In the genomic region with DNA sequence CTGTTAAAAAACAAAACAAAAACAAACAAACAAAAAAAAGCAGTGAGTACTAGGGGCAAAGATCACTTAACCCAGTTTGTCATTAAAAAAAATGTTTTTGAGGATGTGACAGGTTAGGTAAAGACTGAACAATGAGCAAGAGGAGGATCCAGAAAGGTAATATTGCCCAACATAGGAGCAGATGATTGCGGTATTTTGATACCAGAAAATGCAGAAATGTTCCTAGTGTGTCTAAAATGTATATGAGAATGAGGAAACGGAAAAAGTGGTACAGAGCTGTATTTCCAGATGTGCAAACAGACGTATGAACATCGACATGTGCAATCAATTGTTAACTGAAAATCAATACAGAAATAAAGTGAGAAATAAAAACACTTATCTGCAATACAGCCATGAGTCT, we compare ENCODE assay signal across 19 cellular contexts. TPM values are rescaled to one million over a fixed set of nuclear protein-coding genes. Genes with fewer than 3 reads are reported as not detected.
"Had no signal": no experiment of that assay in that cellular context is flagged by ENCODE, and none has a peak within 500 bp of the region (broad histone marks: within the 10 kb centered on the region; RNA-seq: fewer than 3 reads in every experiment).

No MANE protein-coding gene starts in this region.

- H3K27me3 ChIP-seq: brain microvascular endothelial cell, foreskin keratinocyte, right atrium auricular region had no signal

- H3K27me3 Mint-ChIP-seq: stimulated activated naive CD8-positive, alpha-beta T cell treated with anti-CD3 and anti-CD28 coated beads, Interleukin-15, Interleukin-2, amounts not matched to agents 100 ng/mL and 50 ng/mL, for 24 hours had no signal

- H3K36me3 ChIP-seq: brain microvascular endothelial cell, right atrium auricular region, suprapubic skin had no signal

- DNase-seq: activated CD4-positive, alpha-beta T cell treated with anti-CD3 and anti-CD28 coated beads for 48 hours; activated CD8-positive, alpha-beta memory T cell treated with anti-CD3 and anti-CD28 coated beads, Interleukin-2, amount 50 U/mL, for 48 hours; anterior cingulate cortex; brain microvascular endothelial cell; effector memory CD4-positive, alpha-beta T cell; foreskin keratinocyte; kidney glomerular epithelial cell; left ventricle myocardium superior; occipital lobe; small intestine; trophoblast cell had no signal

- H3K4me3 Mint-ChIP-seq: activated naive CD8-positive, alpha-beta T cell treated with anti-CD3 and anti-CD28 coated beads, Interleukin-2, amount 10 ng/mL, durations not matched to agents 7 days and 5 days; central memory CD8-positive, alpha-beta T cell; nephron; stimulated activated naive CD8-positive, alpha-beta T cell treated with anti-CD3 and anti-CD28 coated beads, Interleukin-15, Interleukin-2, amounts not matched to agents 100 ng/mL and 50 ng/mL, for 24 hours had no signal

- H3K27ac ChIP-seq: brain microvascular endothelial cell, coronary artery, foreskin keratinocyte, right atrium auricular region, suprapubic skin had no signal

- H3K4me1 ChIP-seq: foreskin keratinocyte, right atrium auricular region, suprapubic skin had no signal

- H3K9me3 ChIP-seq: right atrium auricular region, suprapubic skin had no signal

- H3K9me3 Mint-ChIP-seq: activated naive CD8-positive, alpha-beta T cell treated with anti-CD3 and anti-CD28 coated beads, Interleukin-2, amount 10 ng/mL, durations not matched to agents 7 days and 5 days; central memory CD8-positive, alpha-beta T cell; stimulated activated naive CD8-positive, alpha-beta T cell treated with anti-CD3 and anti-CD28 coated beads, Interleukin-15, Interleukin-2, amounts not matched to agents 100 ng/mL and 50 ng/mL, for 24 hours had no signal

- H3K4me1 Mint-ChIP-seq: central memory CD8-positive, alpha-beta T cell; nephron had no signal

- H3K4me3 ChIP-seq: coronary artery, right atrium auricular region, suprapubic skin had no signal

- ATAC-seq: foreskin keratinocyte, left ventricle myocardium superior had no signal

- H3K36me3 Mint-ChIP-seq: activated naive CD8-positive, alpha-beta T cell treated with anti-CD3 and anti-CD28 coated beads, Interleukin-2, amount 10 ng/mL, durations not matched to agents 7 days and 5 days had no signal

- H3K27ac Mint-ChIP-seq: activated naive CD8-positive, alpha-beta T cell treated with anti-CD3 and anti-CD28 coated beads, Interleukin-2, amount 10 ng/mL, durations not matched to agents 7 days and 5 days; nephron; progenitor cell of endocrine pancreas; stimulated activated naive CD8-positive, alpha-beta T cell treated with anti-CD3 and anti-CD28 coated beads, Interleukin-15, Interleukin-2, amounts not matched to agents 100 ng/mL and 50 ng/mL, for 24 hours had no signal

RNA-seq across cellular contexts. Expression of a gene that starts 4.9 kb away (rescaled TPM):
- total RNA-seq: activated naive CD8-positive, alpha-beta T cell treated with anti-CD3 and anti-CD28 coated beads, Interleukin-2, amount 10 ng/mL, durations not matched to agents 7 days and 5 days; foreskin keratinocyte; left ventricle myocardium superior; progenitor cell of endocrine pancreas; right atrium auricular region had no signal

RNA-seq across cellular contexts. Expression of a gene that starts 20.9 kb away (rescaled TPM):
- total RNA-seq: foreskin keratinocyte, progenitor cell of endocrine pancreas had no signal

RNA-seq across cellular contexts. Expression of a gene that starts 30.9 kb away (rescaled TPM):
- total RNA-seq: activated naive CD8-positive, alpha-beta T cell treated with anti-CD3 and anti-CD28 coated beads, Interleukin-2, amount 10 ng/mL, durations not matched to agents 7 days and 5 days; foreskin keratinocyte; progenitor cell of endocrine pancreas; suprapubic skin had no signal
